ENCODE assay signal across 8 cellular contexts in the genomic region with DNA sequence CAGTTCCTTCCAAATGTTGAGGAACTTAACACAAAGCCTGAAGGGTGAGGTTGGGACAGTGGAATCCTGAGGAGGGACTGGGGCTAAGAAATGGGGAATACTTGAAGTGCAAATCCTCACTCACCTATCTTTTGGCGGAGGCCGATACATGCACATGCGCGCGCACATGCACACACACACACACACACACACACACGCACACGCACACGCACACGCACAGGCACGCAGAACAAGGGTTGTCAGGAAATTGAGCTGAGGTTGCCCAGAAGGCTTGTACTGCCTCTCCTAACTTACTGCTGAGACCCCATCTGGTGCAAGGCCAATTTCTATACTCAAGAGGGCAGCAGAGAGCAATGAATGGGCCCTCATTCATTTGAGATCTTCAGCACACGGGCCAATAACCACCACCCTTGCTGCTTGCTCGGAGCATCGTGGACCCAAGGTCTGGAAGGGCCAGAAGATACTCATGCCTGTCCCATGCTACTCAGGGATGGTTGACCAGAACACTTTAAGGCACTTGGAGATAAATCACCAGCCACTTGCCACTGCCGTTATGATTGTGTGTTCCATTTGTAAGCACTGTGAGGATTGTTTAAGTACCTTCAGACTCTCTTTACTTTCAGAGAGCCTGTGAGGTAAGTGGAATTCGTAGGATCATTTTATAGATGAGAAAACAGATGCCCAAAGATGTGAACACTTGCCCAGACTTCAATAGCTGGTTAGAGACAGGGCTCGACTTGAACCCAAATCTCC. TPM values are rescaled to one million over a fixed set of nuclear protein-coding genes. Genes with fewer than 3 reads are reported as not detected.
A peak's percentile ranks its signal among the peaks of the same experiment; 100 is the strongest.
DNase-seq lines count a peak whose midpoint lies in the region; ATAC-seq, FAIRE-seq and TF ChIP-seq lines count a peak whose summit lies in the region.

No MANE protein-coding gene starts in this region.

- H3K79me2 ChIP-seq in HepG2 (ENCODE audit: insufficient read depth, low read length), result no peaks in the 10 kb centered on the region

- POLR2A ChIA-PET in HepG2 (lab: Yijun Ruan, JAX), result interaction anchor here (0.6 to 2.1 kb wide), 5 partner anchors 12 to 107 kb away, joined by 3 to 6 read pairs (median 4); a partner anchor contains a TSS

- no peak for TF ChIP-seq POLR2A in HepG2 (IDR thresholded peaks at IDR 0.05; ENCODE audit: insufficient read depth in 1 of 2, low read depth in 2 of 2, low read length in 2 of 2)

- H3K27me3 Mint-ChIP-seq in CD14-positive monocyte (ENCODE audit: low read depth in 3 of 3) (peaks cover 0 to 1% (median 1%) of the 10 kb centered on the region in 3 donors), chondrocyte (ENCODE audit: low read depth) (no peaks in the 10 kb centered on the region)

- WGBS in HepG2 (ENCODE audit: low lambda C conversion rate), result 30% methylated on average over 5 of the region's 16 CpGs

- TF ChIP-seq RAD21 in HepG2 (CRISPR knock-in tag; IDR thresholded peaks at IDR 0.05), result peak; percentile 87

- H4K20me1 ChIP-seq in HepG2 (ENCODE audit: insufficient read depth, low read length), result no peaks in the 10 kb centered on the region

- peak overlapping the region; percentile 20 to 58 (median 44); a peak in 4 of 6 replicates for H3K4me3 ChIP-seq in HepG2 (replicated peaks in 1 of 3; ENCODE audit: insufficient read depth in 1 of 3, low read depth in 2 of 3, low read length in 3 of 3)

- CTCF ChIA-PET in HepG2 (lab: Yijun Ruan, JAX; ENCODE audit: low intra/inter-chr PET ratio, low total read pairs), result interaction anchor here (0.6 to 1.7 kb wide), 5 partner anchors 17 to 273 kb away, joined by 3 to 17 read pairs (median 5); no protein-coding TSS in a partner anchor

- ATAC-seq in GM19324 (IDR thresholded peaks at IDR 0.05; ENCODE audit: low FRiP score, unreplicated experiment) (peak; percentile 81), HG03439 (IDR thresholded peaks at IDR 0.05; ENCODE audit: unreplicated experiment) (peak; percentile 97), HepG2 (peak; percentile 98)

- H3K9me3 ChIP-seq in HepG2 (ENCODE audit: low read length), result no peaks in the 10 kb centered on the region

- in situ Hi-C loops in HepG2 (cut with HindIII; ENCODE audit: extremely low pct_ligation_motif_present, low pct_unique_long_range_greater_than_20kb), result no loop called here

- TF ChIP-seq CTCF in CD14-positive monocyte (IDR thresholded peaks at IDR 0.05) (peak; percentile 67), chondrocyte (IDR thresholded peaks at IDR 0.05) (peak; percentile 80), HepG2 (CRISPR knock-in tag; IDR thresholded peaks at IDR 0.05) (peak; percentile 95)

- H3K4me1 ChIP-seq in HepG2 (ENCODE audit: insufficient read depth, low read length), result 0 out of 2 replicates have a peak, but pooled peaks cover 5% of the 10 kb centered on the region

- no TSS peak for BruUV-seq in HepG2 (replicated peaks; lab: Mats Ljungman, UMichigan)

- H3K27me3 ChIP-seq in HepG2 (ENCODE audit: control insufficient read depth in 1 of 2, insufficient read depth in 2 of 2, low read length in 2 of 2), result no peaks in the 10 kb centered on the region

- no peak overlapping the region for H3K27ac ChIP-seq in HepG2 (ENCODE audit: extremely low read length, insufficient read depth, low read length)

- H3K4me3 Mint-ChIP-seq in CD14-positive monocyte, result no peak overlapping the region
- H3K4me3 Mint-ChIP-seq in chondrocyte (ENCODE audit: unreplicated experiment), result no peak overlapping the region

- H2AFZ ChIP-seq in HepG2 (ENCODE audit: low read length), result peak overlapping the region; percentile 75

- intact Hi-C loops in CD14-positive monocyte (cut with micrococcal nuclease) (loop anchor here in 1 of 2 donors (2.0 kb wide), 1 partner anchor 17 kb away; no protein-coding TSS in a partner anchor), HepG2 (cut with micrococcal nuclease; ENCODE audit: unreplicated experiment) (loop anchor here (1.0 to 2.0 kb wide), 4 partner anchors 17 to 273 kb away; a partner anchor contains a TSS)

- no peak for TF ChIP-seq EP300 in HepG2 (IDR thresholded peaks at IDR 0.05; ENCODE audit: low read depth in 2 of 2, low read length in 2 of 2)
- no peak for TF ChIP-seq EP300 in HepG2 (CRISPR knock-in tag; IDR thresholded peaks at IDR 0.05; ENCODE audit: borderline replicate concordance)

- H3K9me3 Mint-ChIP-seq in CD14-positive monocyte (no peaks in the 10 kb centered on the region), chondrocyte (ENCODE audit: low read depth) (no peaks in the 10 kb centered on the region)

- H3K36me3 ChIP-seq in HepG2 (replicated peaks in 1 of 2; ENCODE audit: control insufficient read depth in 1 of 2, insufficient read depth in 2 of 2, low read length in 2 of 2), result no peaks in the 10 kb centered on the region

- H3K9ac ChIP-seq in HepG2 (ENCODE audit: insufficient read depth, low read depth, low read length), result no peak overlapping the region

- H3K4me2 ChIP-seq in HepG2 (ENCODE audit: low read depth, low read length), result peak overlapping the region; percentile 60

- H3K27ac Mint-ChIP-seq in CD14-positive monocyte (no peak overlapping the region), chondrocyte (ENCODE audit: unreplicated experiment) (no peak overlapping the region)

- DNase-seq in CD14-positive monocyte (ENCODE audit: low spot score) (peak; percentile 52), NCI-H510A treated with DMSO at 0.1 percent for 48 hours (lab: John Stamatoyannopoulos, UW) (peak; percentile 75), chondrocyte (ENCODE audit: low spot score) (no peak), HepG2 (ENCODE audit: low spot score) (peak; percentile 84)
- DNase-seq in activated CD4-positive, CD25-positive, alpha-beta regulatory T cell treated with anti-CD3 and anti-CD28 coated beads, Interleukin-2, amount 50 U/mL, for 72 hours, result peak; percentile 52
- peak; percentile 18 to 42 (median 36) for DNase-seq in stimulated activated CD4-positive, alpha-beta T cell treated with anti-CD3 and anti-CD28 coated beads, TNF-alpha, amount 100 ng/mL, for 4 hours (ENCODE audit: low read depth in 3 of 3)

- no peaks in the 10 kb centered on the region for H3K36me3 Mint-ChIP-seq in CD14-positive monocyte
- no peaks in the 10 kb centered on the region for H3K36me3 Mint-ChIP-seq in chondrocyte (ENCODE audit: low read depth)

- H3K4me1 Mint-ChIP-seq in CD14-positive monocyte (peaks cover 9% of the 10 kb centered on the region), chondrocyte (ENCODE audit: low read depth) (peaks cover 15% of the 10 kb centered on the region)

- peak; percentile 91 for FAIRE-seq in HepG2 (lab: Jason Lieb, UNC)

RNA-seq across cellular contexts. Expression of a gene that starts 21.5 kb away (rescaled TPM):
- polyA plus RNA-seq in CD14-positive monocyte, result 100 to 1,000 TPM; 512 to 559 TPM
- 378 to 404 TPM (median 384 TPM) in 3 replicates for total RNA-seq in chondrocyte
- 698 and 836 TPM in 2 replicates for total RNA-seq in HepG2 (2016; rRNA removed; fragmentation: Illumina TruSeq; extraction: Trizol)
- 507 and 559 TPM in 2 replicates for total RNA-seq in HepG2 (2016; cell fraction: cytosol; rRNA removed; fragmentation: Illumina TruSeq; extraction: Trizol; ENCODE audit: low read depth)
- 679 and 821 TPM in 2 replicates for total RNA-seq in HepG2 (2016; cell fraction: insoluble cytoplasmic fraction; rRNA removed; fragmentation: Illumina TruSeq; extraction: Trizol)
- total RNA-seq in HepG2 (2016; cell fraction: membrane; rRNA removed; fragmentation: Illumina TruSeq; extraction: Trizol), result 771 and 850 TPM in 2 replicates
- 289 and 303 TPM in 2 replicates for total RNA-seq in HepG2 (2016; cell fraction: nucleus; rRNA removed; fragmentation: Illumina TruSeq; extraction: Trizol)
- polyA plus RNA-seq in HepG2 (2011; rRNA removed), result 471 and 557 TPM in 2 replicates
- 298 and 449 TPM in 2 replicates for polyA plus RNA-seq in HepG2 (2011; cell fraction: cytosol; rRNA removed)
- 96.1 and 122 TPM in 2 replicates for polyA plus RNA-seq in HepG2 (2011; cell fraction: nucleus; rRNA removed)
- polyA plus RNA-seq in HepG2 (2012), result 940 and 1,043 TPM in 2 replicates
- 922 and 1,006 TPM in 2 replicates for polyA plus RNA-seq in HepG2 (2016; cell fraction: cytosol; fragmentation: Illumina TruSeq; extraction: Trizol; ENCODE audit: low read depth)
- 1,304 and 1,359 TPM in 2 replicates for polyA plus RNA-seq in HepG2 (2016; cell fraction: insoluble cytoplasmic fraction; fragmentation: Illumina TruSeq; extraction: Trizol; ENCODE audit: low read depth)
- polyA plus RNA-seq in HepG2 (2016; cell fraction: membrane; fragmentation: Illumina TruSeq; extraction: Trizol; ENCODE audit: low read depth), result 1,256 and 1,375 TPM in 2 replicates
- polyA plus RNA-seq in HepG2 (2016; cell fraction: nucleus; fragmentation: Illumina TruSeq; extraction: Trizol; ENCODE audit: insufficient read depth, low read depth), result 596 and 617 TPM in 2 replicates
- polyA minus RNA-seq in HepG2 (2011; rRNA and poly(A)+ RNA removed; ENCODE audit: low replicate concordance), result 152 and 382 TPM in 2 replicates
- polyA minus RNA-seq in HepG2 (2011; cell fraction: cytosol; rRNA and poly(A)+ RNA removed), result 285 and 287 TPM in 2 replicates
- polyA minus RNA-seq in HepG2 (2011; cell fraction: nucleus; rRNA and poly(A)+ RNA removed), result 113 and 151 TPM in 2 replicates

RNA-seq across cellular contexts. Expression of a gene that starts 45.7 kb away (rescaled TPM):
- polyA plus RNA-seq in CD14-positive monocyte (10 to 100 TPM; 13.4 to 14.9 TPM), HepG2 (2011; rRNA removed) (29.4 and 33.6 TPM in 2 replicates)
- total RNA-seq in chondrocyte (14.9 to 19.2 TPM (median 18.9 TPM) in 3 replicates), HepG2 (2016; rRNA removed; fragmentation: Illumina TruSeq; extraction: Trizol) (20.4 and 23.6 TPM in 2 replicates)
- total RNA-seq in HepG2 (2016; cell fraction: cytosol; rRNA removed; fragmentation: Illumina TruSeq; extraction: Trizol; ENCODE audit: low read depth), result 3.9 and 5.1 TPM in 2 replicates
- total RNA-seq in HepG2 (2016; cell fraction: insoluble cytoplasmic fraction; rRNA removed; fragmentation: Illumina TruSeq; extraction: Trizol), result 23.6 TPM in 2 replicates
- total RNA-seq in HepG2 (2016; cell fraction: membrane; rRNA removed; fragmentation: Illumina TruSeq; extraction: Trizol), result 11.2 and 13.3 TPM in 2 replicates
- total RNA-seq in HepG2 (2016; cell fraction: nucleus; rRNA removed; fragmentation: Illumina TruSeq; extraction: Trizol), result 35.7 and 36.1 TPM in 2 replicates
- 10.6 and 13.7 TPM in 2 replicates for polyA plus RNA-seq in HepG2 (2011; cell fraction: cytosol; rRNA removed)
- polyA plus RNA-seq in HepG2 (2011; cell fraction: nucleus; rRNA removed), result 41.0 and 45.4 TPM in 2 replicates
- 25.6 and 31.0 TPM in 2 replicates for polyA plus RNA-seq in HepG2 (2012)
- polyA plus RNA-seq in HepG2 (2016; cell fraction: cytosol; fragmentation: Illumina TruSeq; extraction: Trizol; ENCODE audit: low read depth), result 1.8 and 2.9 TPM in 2 replicates
- 19.0 and 20.5 TPM in 2 replicates for polyA plus RNA-seq in HepG2 (2016; cell fraction: insoluble cytoplasmic fraction; fragmentation: Illumina TruSeq; extraction: Trizol; ENCODE audit: low read depth)
- polyA plus RNA-seq in HepG2 (2016; cell fraction: membrane; fragmentation: Illumina TruSeq; extraction: Trizol; ENCODE audit: low read depth), result 5.4 and 6.3 TPM in 2 replicates
- polyA plus RNA-seq in HepG2 (2016; cell fraction: nucleus; fragmentation: Illumina TruSeq; extraction: Trizol; ENCODE audit: insufficient read depth, low read depth), result 42.7 and 49.0 TPM in 2 replicates
- 1.5 and 8.7 TPM in 2 replicates for polyA minus RNA-seq in HepG2 (2011; rRNA and poly(A)+ RNA removed; ENCODE audit: low replicate concordance)
- polyA minus RNA-seq in HepG2 (2011; cell fraction: cytosol; rRNA and poly(A)+ RNA removed), result 11.2 and 12.4 TPM in 2 replicates
- 61.2 and 67.1 TPM in 2 replicates for polyA minus RNA-seq in HepG2 (2011; cell fraction: nucleus; rRNA and poly(A)+ RNA removed)

RNA-seq across cellular contexts. Expression of a gene that starts 45.8 kb away (rescaled TPM):
- 1 to 10 TPM; 2.8 TPM for polyA plus RNA-seq in CD14-positive monocyte
- 16.7 to 21.6 TPM (median 18.4 TPM) in 3 replicates for total RNA-seq in chondrocyte
- 35.8 and 45.2 TPM in 2 replicates for total RNA-seq in HepG2 (2016; rRNA removed; fragmentation: Illumina TruSeq; extraction: Trizol)
- 9.3 and 9.4 TPM in 2 replicates for total RNA-seq in HepG2 (2016; cell fraction: cytosol; rRNA removed; fragmentation: Illumina TruSeq; extraction: Trizol; ENCODE audit: low read depth)
- 33.6 and 44.5 TPM in 2 replicates for total RNA-seq in HepG2 (2016; cell fraction: insoluble cytoplasmic fraction; rRNA removed; fragmentation: Illumina TruSeq; extraction: Trizol)
- 14.1 and 14.4 TPM in 2 replicates for total RNA-seq in HepG2 (2016; cell fraction: membrane; rRNA removed; fragmentation: Illumina TruSeq; extraction: Trizol)
- total RNA-seq in HepG2 (2016; cell fraction: nucleus; rRNA removed; fragmentation: Illumina TruSeq; extraction: Trizol), result 58.1 and 62.5 TPM in 2 replicates
- polyA plus RNA-seq in HepG2 (2011; rRNA removed), result 6.6 and 7.3 TPM in 2 replicates
- 4.4 and 6.0 TPM in 2 replicates for polyA plus RNA-seq in HepG2 (2011; cell fraction: cytosol; rRNA removed)
- 19.6 and 25.1 TPM in 2 replicates for polyA plus RNA-seq in HepG2 (2011; cell fraction: nucleus; rRNA removed)
- 9.0 and 10.2 TPM in 2 replicates for polyA plus RNA-seq in HepG2 (2012)
- 1.3 and 1.7 TPM in 2 replicates for polyA plus RNA-seq in HepG2 (2016; cell fraction: cytosol; fragmentation: Illumina TruSeq; extraction: Trizol; ENCODE audit: low read depth)
- 27.4 and 29.0 TPM in 2 replicates for polyA plus RNA-seq in HepG2 (2016; cell fraction: insoluble cytoplasmic fraction; fragmentation: Illumina TruSeq; extraction: Trizol; ENCODE audit: low read depth)
- 3.1 and 4.2 TPM in 2 replicates for polyA plus RNA-seq in HepG2 (2016; cell fraction: membrane; fragmentation: Illumina TruSeq; extraction: Trizol; ENCODE audit: low read depth)
- 37.7 and 39.2 TPM in 2 replicates for polyA plus RNA-seq in HepG2 (2016; cell fraction: nucleus; fragmentation: Illumina TruSeq; extraction: Trizol; ENCODE audit: insufficient read depth, low read depth)
- polyA minus RNA-seq in HepG2 (2011; rRNA and poly(A)+ RNA removed; ENCODE audit: low replicate concordance), result 18.6 and 39.5 TPM in 2 replicates
- polyA minus RNA-seq in HepG2 (2011; cell fraction: cytosol; rRNA and poly(A)+ RNA removed), result 7.6 and 9.8 TPM in 2 replicates
- 85.7 and 89.2 TPM in 2 replicates for polyA minus RNA-seq in HepG2 (2011; cell fraction: nucleus; rRNA and poly(A)+ RNA removed)
